Comparison of ENCODE assay signal across 14 cellular contexts in the genomic region with DNA sequence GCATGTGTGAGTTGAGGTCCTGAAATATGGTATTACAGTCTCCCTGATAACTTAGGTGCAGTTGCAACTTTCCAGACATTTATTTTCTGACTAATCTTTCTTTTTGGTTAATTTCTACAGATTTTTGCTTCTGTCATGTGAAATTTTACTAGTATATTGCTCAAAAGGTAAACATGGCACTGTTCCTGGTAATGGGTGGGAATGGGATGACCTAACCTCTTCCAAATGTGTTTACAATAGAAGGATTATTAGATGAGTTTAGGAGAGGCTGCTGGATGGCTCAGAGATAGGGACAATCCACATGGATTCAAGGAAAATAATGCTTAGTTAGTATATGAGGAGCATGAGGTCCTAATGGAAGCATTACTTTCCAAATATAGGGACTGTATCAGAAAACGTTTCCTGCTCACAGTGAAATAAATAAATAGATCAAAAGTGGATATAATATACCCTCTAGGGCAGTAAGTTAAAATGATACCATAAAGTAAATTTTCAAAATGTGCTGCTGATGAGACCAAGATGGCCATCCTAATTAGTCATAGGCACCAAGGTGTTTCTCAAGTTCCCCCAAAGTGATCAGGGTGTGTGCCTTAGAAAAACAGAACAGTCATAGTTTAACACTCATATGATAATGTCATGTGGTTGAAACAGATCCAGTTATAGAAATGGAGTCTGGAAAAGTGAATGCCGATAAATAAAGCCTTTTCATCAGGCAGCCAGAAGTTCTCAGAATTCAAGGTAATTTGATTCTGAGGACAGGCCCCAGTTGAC.
DNase-seq lines count a peak whose midpoint lies in the region; ATAC-seq and TF ChIP-seq lines count a peak whose summit lies in the region.
"Had no signal": no experiment of that assay in that cellular context is flagged by ENCODE, and none has a peak within 500 bp of the region (broad histone marks: within the 10 kb centered on the region; RNA-seq: fewer than 3 reads in every experiment).

No MANE protein-coding gene starts in this region.

- ATAC-seq in HG03159 (IDR thresholded peaks at IDR 0.05; ENCODE audit: unreplicated experiment) (peak; percentile 18), right lobe of liver (peak; percentile 31 to 96 (median 70)), GM19324 (IDR thresholded peaks at IDR 0.05; ENCODE audit: low FRiP score, unreplicated experiment) (no peak), HG03354 (IDR thresholded peaks at IDR 0.05; ENCODE audit: poor library complexity, severe bottlenecking, unreplicated experiment) (no peak), HG02798 (IDR thresholded peaks at IDR 0.05; ENCODE audit: poor library complexity, unreplicated experiment) (no peak)

- no peak for TF ChIP-seq POLR2A in right lobe of liver (IDR thresholded peaks at IDR 0.05)

- H3K36me3 ChIP-seq in right lobe of liver: no peaks in the 10 kb centered on the region
- H3K36me3 ChIP-seq: prostate gland had no signal

- intact Hi-C loops in right lobe of liver (cut with DNase I): no loop called here

- no peaks in the 10 kb centered on the region for H3K27me3 ChIP-seq in right lobe of liver

- H3K4me1 ChIP-seq in right lobe of liver: peaks cover 0 to 4% (median 0%) of the 10 kb centered on the region in 4 donors
- H3K4me1 ChIP-seq: prostate gland had no signal

- WGBS in right lobe of liver (ENCODE audit: insufficient coverage, low coverage, low lambda C conversion rate, missing lambda C conversion rate): 43% methylated on average over 2 of the region's 2 CpGs

- peak; percentile 60 for DNase-seq in EH (ENCODE audit: low read depth)
- peak; percentile 90 for DNase-seq in amniotic epithelial cell (ENCODE audit: low read depth)
- no peak for DNase-seq in right lobe of liver
- DNase-seq in activated effector memory CD4-positive, alpha-beta T cell treated with anti-CD3 and anti-CD28 coated beads, Interleukin-2, amount 50 U/mL, for 16 hours: no peak
- DNase-seq: activated CD4-positive, alpha-beta T cell treated with anti-CD3 and anti-CD28 coated beads for 4 hours; activated naive CD4-positive, alpha-beta T cell; dermis blood vessel endothelial cell; DMS 273 treated with DMSO at 0.1 percent for 48 hours; NCI-H446 had no signal

- H3K9me3 ChIP-seq in right lobe of liver: no peaks in the 10 kb centered on the region
- H3K9me3 ChIP-seq: prostate gland had no signal

- H3K27ac ChIP-seq in right lobe of liver: no peak overlapping the region
- H3K27ac ChIP-seq: prostate gland had no signal

- H3K4me3 ChIP-seq in right lobe of liver: no peak overlapping the region
- H3K4me3 ChIP-seq: prostate gland had no signal

- TF ChIP-seq CTCF in right lobe of liver (IDR thresholded peaks at IDR 0.05): no peak

Comparison
In these comparisons a context has a peak if more than half of its experiments do, and no peak if none do; other contexts are left out.
1. DNase-seq: peak in EH (single experiment) and amniotic epithelial cell (single experiment); none in right lobe of liver (0 of 3) and activated effector memory CD4-positive, alpha-beta T cell treated with anti-CD3 and anti-CD28 coated beads, Interleukin-2, amount 50 U/mL, for 16 hours (single experiment).
2. ATAC-seq: peak in HG03159 (single experiment) and right lobe of liver (4 of 4); none in GM19324 (single experiment), HG03354 (single experiment) and HG02798 (single experiment).